In the genomic region with DNA sequence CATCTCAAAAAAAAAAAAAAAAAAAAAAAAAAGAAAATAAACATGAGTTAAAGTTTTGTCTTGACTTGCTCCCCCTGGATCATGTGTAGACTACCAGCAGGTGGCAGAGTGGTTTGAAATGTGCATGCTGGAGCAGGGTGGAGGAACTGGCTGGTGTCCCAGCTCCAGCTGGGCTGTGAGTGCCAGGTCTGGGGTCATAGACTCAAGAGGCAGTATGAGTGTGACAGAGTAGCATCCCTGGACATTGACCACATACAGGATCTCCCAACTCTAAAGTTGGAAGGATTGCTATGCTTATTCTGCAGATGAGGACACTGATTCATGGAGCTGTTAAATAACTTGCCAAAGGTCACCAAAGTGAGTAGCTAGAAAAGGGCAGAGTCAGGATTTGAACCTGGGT, we compare ENCODE assay signal across 9 cellular contexts.
DNase-seq lines count a peak whose midpoint lies in the region; ATAC-seq and TF ChIP-seq lines count a peak whose summit lies in the region.
"Had no signal": no experiment of that assay in that cellular context is flagged by ENCODE, and none has a peak within 500 bp of the region (broad histone marks: within the 10 kb centered on the region; RNA-seq: fewer than 3 reads in every experiment).

No MANE protein-coding gene starts in this region.

- H4K20me1 ChIP-seq in PC-3 (ENCODE audit: low read length) = no peaks in the 10 kb centered on the region

- H3K4me3 ChIP-seq in PC-3 (ENCODE audit: low read length) (no peak overlapping the region), psoas muscle (no peak overlapping the region)

- H3F3A ChIP-seq in PC-3 (ENCODE audit: low read length, unreplicated experiment) = no peaks in the 10 kb centered on the region

- H3K27me3 Mint-ChIP-seq in mesothelial cell of epicardium (ENCODE audit: low read depth) = peaks cover 37% of the 10 kb centered on the region
- H3K27me3 Mint-ChIP-seq in naive thymus-derived CD8-positive, alpha-beta T cell = peaks cover 0 to 4% (median 3%) of the 10 kb centered on the region in 5 donors
- H3K27me3 Mint-ChIP-seq: B cell had no signal

- no peaks in the 10 kb centered on the region for H3K9me3 Mint-ChIP-seq in mesothelial cell of epicardium
- peaks cover 0 to 3% (median 0%) of the 10 kb centered on the region in 9 donors for H3K9me3 Mint-ChIP-seq in naive thymus-derived CD8-positive, alpha-beta T cell

- H3K4me3 Mint-ChIP-seq in mesothelial cell of epicardium = no peak overlapping the region
- H3K4me3 Mint-ChIP-seq in naive thymus-derived CD8-positive, alpha-beta T cell = no peak overlapping the region
- H3K4me3 Mint-ChIP-seq: B cell had no signal

- no peak overlapping the region for H3K27ac ChIP-seq in PC-3 (ENCODE audit: low read length)
- H3K27ac ChIP-seq in foreskin keratinocyte = no peak overlapping the region
- H3K27ac ChIP-seq in psoas muscle = no peak overlapping the region

- H3K36me3 Mint-ChIP-seq in mesothelial cell of epicardium = no peaks in the 10 kb centered on the region
- H3K36me3 Mint-ChIP-seq in naive thymus-derived CD8-positive, alpha-beta T cell = no peaks in the 10 kb centered on the region

- no peak overlapping the region for H2AFZ ChIP-seq in PC-3 (ENCODE audit: low read length)

- H3K27ac Mint-ChIP-seq in mesothelial cell of epicardium = no peak overlapping the region
- peak overlapping the region in 1 of 10 donors; percentile 15 for H3K27ac Mint-ChIP-seq in naive thymus-derived CD8-positive, alpha-beta T cell
- H3K27ac Mint-ChIP-seq: B cell had no signal

- intact Hi-C loops in PC-3 (cut with micrococcal nuclease) = no loop called here
- intact Hi-C loops in psoas muscle (cut with DNase I) = loop anchor here in 1 of 2 donors (5.0 kb wide), 1 partner anchor 214 kb away; no protein-coding TSS in a partner anchor

- peak; percentile 35; the same call in 1 of the 2 replicates for TF ChIP-seq CTCF in PC-3 (conservative IDR thresholded peaks at IDR 0.05; ENCODE audit: low read depth, low read length)
- peak; percentile 44 for TF ChIP-seq CTCF in foreskin keratinocyte (conservative IDR thresholded peaks at IDR 0.05)
- peak; percentile 31 for TF ChIP-seq CTCF in psoas muscle (IDR thresholded peaks at IDR 0.05)
- no peak for TF ChIP-seq CTCF in mesothelial cell of epicardium (IDR thresholded peaks at IDR 0.05; ENCODE audit: unreplicated experiment)
- no peak for TF ChIP-seq CTCF in omental fat pad (IDR thresholded peaks at IDR 0.05)

- H3K27me3 ChIP-seq in PC-3 (ENCODE audit: low read length) (no peaks in the 10 kb centered on the region), foreskin keratinocyte (peaks cover 9% of the 10 kb centered on the region), psoas muscle (ENCODE audit: insufficient read depth in 3 of 3, low read length in 2 of 3) (no peaks in the 10 kb centered on the region)

- H3K4me2 ChIP-seq in PC-3 (ENCODE audit: low read length) = no peak overlapping the region

- no peaks in the 10 kb centered on the region for H3K4me1 ChIP-seq in PC-3 (ENCODE audit: insufficient read depth, low read length)
- H3K4me1 ChIP-seq in foreskin keratinocyte = peaks cover 3% of the 10 kb centered on the region
- no peaks in the 10 kb centered on the region for H3K4me1 ChIP-seq in psoas muscle

- DNase-seq in NCI-H1417 (lab: John Stamatoyannopoulos, UW) (peak in 2 of 3 experiments; percentile 21 to 26), NCI-H1417 treated with DMSO at 0.1 percent for 48 hours (lab: John Stamatoyannopoulos, UW) (no peak), PC-3 (peak; percentile 31), foreskin keratinocyte (peak in 1 of 2 donors; percentile 20), psoas muscle (peak in 1 of 2 donors; percentile 59), mesothelial cell of epicardium (ENCODE audit: low spot score in 2 of 2, unreplicated experiment in 2 of 2) (no peak), omental fat pad (ENCODE audit: low spot score) (no peak)
- no peak for DNase-seq in naive thymus-derived CD8-positive, alpha-beta T cell

- H3K36me3 ChIP-seq in PC-3 (ENCODE audit: low read depth, low read length) = no peaks in the 10 kb centered on the region
- no peaks in the 10 kb centered on the region for H3K36me3 ChIP-seq in psoas muscle (ENCODE audit: insufficient read depth in 1 of 2, low read depth in 1 of 2)

- no peaks in the 10 kb centered on the region for H3K79me2 ChIP-seq in PC-3 (ENCODE audit: low read length)

- H3K9me3 ChIP-seq in PC-3 (ENCODE audit: low read length) (no peaks in the 10 kb centered on the region), psoas muscle (no peaks in the 10 kb centered on the region)

- no peaks in the 10 kb centered on the region for H3K9me2 ChIP-seq in PC-3 (replicated peaks; ENCODE audit: low read length)

- H3K9ac ChIP-seq in PC-3 (ENCODE audit: low read length) = no peak overlapping the region

- CTCF ChIA-PET in PC-3 (lab: Charles Lee) = interaction anchor here (0.7 kb wide), 1 partner anchor 212 kb away, joined by 3 read pairs; no protein-coding TSS in a partner anchor

- ATAC-seq in PC-3 (no peak), foreskin keratinocyte (peak; percentile 26), psoas muscle (peak; percentile 61 to 90 (median 84)), omental fat pad (ENCODE audit: low FRiP score) (no peak)
- ATAC-seq in naive thymus-derived CD8-positive, alpha-beta T cell = no peak

- POLR2A ChIA-PET in PC-3 (lab: Charles Lee; ENCODE audit: unreplicated experiment) = no interaction called here
- POLR2A ChIA-PET in naive thymus-derived CD8-positive, alpha-beta T cell (lab: Charles Lee) = no interaction called here

- H3K4me1 Mint-ChIP-seq in mesothelial cell of epicardium = no peaks in the 10 kb centered on the region
- H3K4me1 Mint-ChIP-seq in naive thymus-derived CD8-positive, alpha-beta T cell = no peaks in the 10 kb centered on the region
- H3K4me1 Mint-ChIP-seq: B cell had no signal

- BruUV-seq in PC-3 (replicated peaks; lab: Mats Ljungman, UMichigan) = no TSS peak

Comparison
In these comparisons a context has a peak if more than half of its experiments do, and no peak if none do; other contexts are left out.
1. DNase-seq: peak in NCI-H1417 (2 of 3) and PC-3 (single experiment); none in NCI-H1417 treated with DMSO at 0.1 percent for 48 hours (single experiment), mesothelial cell of epicardium (0 of 2), naive thymus-derived CD8-positive, alpha-beta T cell (0 of 10) and omental fat pad (single experiment).
2. ATAC-seq: peak in foreskin keratinocyte (single experiment) and psoas muscle (4 of 4); none in PC-3 (single experiment), naive thymus-derived CD8-positive, alpha-beta T cell (0 of 2) and omental fat pad (single experiment).
3. CTCF ChIP-seq: peak in PC-3 (single experiment), foreskin keratinocyte (single experiment) and psoas muscle (single experiment); none in mesothelial cell of epicardium (single experiment) and omental fat pad (0 of 3).